In genomic region chr7:1716263-1717094, GRCh38 we compare ENCODE assay signal across 13 cellular contexts. TPM values are rescaled to one million over a fixed set of nuclear protein-coding genes. Genes with fewer than 3 reads are reported as not detected.
DNase-seq lines count a peak whose midpoint lies in the region; ATAC-seq and TF ChIP-seq lines count a peak whose summit lies in the region.
"Had no signal": no experiment of that assay in that cellular context is flagged by ENCODE, and none has a peak within 500 bp of the region (broad histone marks: within the 10 kb centered on the region; RNA-seq: fewer than 3 reads in every experiment).

No MANE protein-coding gene starts in this region.

- no peaks in the 10 kb centered on the region for H3K23me2 ChIP-seq in H9 (ENCODE audit: insufficient read length, low read depth, low read length, poor library complexity, severe bottlenecking)

- H2BK20ac ChIP-seq in H9 (ENCODE audit: low read depth, low read length, poor library complexity, severe bottlenecking), result no peak overlapping the region

- no peak overlapping the region for H2AFZ ChIP-seq in H9 (ENCODE audit: low read length)

- H3K4me1 ChIP-seq in H9 (ENCODE audit: insufficient read depth, low read length) (peaks cover 8% of the 10 kb centered on the region; the same call in 1 of the 2 replicates), foreskin keratinocyte (no peaks in the 10 kb centered on the region), colonic mucosa (no peaks in the 10 kb centered on the region)

- no peak overlapping the region for H2AK5ac ChIP-seq in H9 (ENCODE audit: insufficient read length, low read length)

- H3K4me3 Mint-ChIP-seq in H9 (no peak overlapping the region; a peak in 1 of 5 replicates), T-helper 17 cell (peak overlapping the region; percentile 60)
- H3K4me3 Mint-ChIP-seq in activated naive CD8-positive, alpha-beta T cell treated with anti-CD3 and anti-CD28 coated beads, Interleukin-2, amount 50 U/mL, for 24 hours, result no peak overlapping the region
- H3K4me3 Mint-ChIP-seq: activated CD8-positive, alpha-beta memory T cell treated with anti-CD3 and anti-CD28 coated beads, Interleukin-2, amount 10 ng/mL, durations not matched to agents 7 days and 5 days had no signal

- no peak overlapping the region for H3T11ph ChIP-seq in H9 (ENCODE audit: low read length)

- H3K9me3 Mint-ChIP-seq in H9, result no peaks in the 10 kb centered on the region
- no peaks in the 10 kb centered on the region for H3K9me3 Mint-ChIP-seq in activated naive CD8-positive, alpha-beta T cell treated with anti-CD3 and anti-CD28 coated beads, Interleukin-2, amount 50 U/mL, for 24 hours

- H3K4me1 Mint-ChIP-seq in H9 (peaks cover 30 to 64% of the 10 kb centered on the region in 2 experiments), T-helper 17 cell (peaks cover 9% of the 10 kb centered on the region)
- no peaks in the 10 kb centered on the region for H3K4me1 Mint-ChIP-seq in activated naive CD8-positive, alpha-beta T cell treated with anti-CD3 and anti-CD28 coated beads, Interleukin-2, amount 50 U/mL, for 24 hours
- H3K4me1 Mint-ChIP-seq: activated CD8-positive, alpha-beta memory T cell treated with anti-CD3 and anti-CD28 coated beads, Interleukin-2, amount 10 ng/mL, durations not matched to agents 7 days and 5 days had no signal

- H2BK5ac ChIP-seq in H9 (ENCODE audit: insufficient read length, low read length), result no peak overlapping the region

- ATAC-seq in T-helper 17 cell (peak; percentile 27), foreskin keratinocyte (peak; percentile 67), GM19452 (IDR thresholded peaks at IDR 0.05; ENCODE audit: unreplicated experiment) (no peak), GM19395 (IDR thresholded peaks at IDR 0.05; ENCODE audit: unreplicated experiment) (no peak)
- ATAC-seq in activated naive CD8-positive, alpha-beta T cell treated with anti-CD3 and anti-CD28 coated beads, Interleukin-2, amount 50 U/mL, for 24 hours, result no peak
- ATAC-seq: activated CD8-positive, alpha-beta memory T cell treated with anti-CD3 and anti-CD28 coated beads, Interleukin-2, amount 10 ng/mL, durations not matched to agents 7 days and 5 days had no signal

- no peaks in the 10 kb centered on the region for H3K79me1 ChIP-seq in H9 (ENCODE audit: insufficient read depth, low read depth, low read length, poor library complexity, severe bottlenecking)

- H3K27me3 Mint-ChIP-seq in H9 (ENCODE audit: low read depth) (peaks cover 4% of the 10 kb centered on the region), T-helper 17 cell (peaks cover 28% of the 10 kb centered on the region)
- H3K27me3 Mint-ChIP-seq in activated naive CD8-positive, alpha-beta T cell treated with anti-CD3 and anti-CD28 coated beads, Interleukin-2, amount 50 U/mL, for 24 hours, result peaks cover 4% of the 10 kb centered on the region
- H3K27me3 Mint-ChIP-seq: activated CD8-positive, alpha-beta memory T cell treated with anti-CD3 and anti-CD28 coated beads, Interleukin-2, amount 10 ng/mL, durations not matched to agents 7 days and 5 days had no signal

- no peak overlapping the region for H4K91ac ChIP-seq in H9 (ENCODE audit: insufficient read length, low read depth, low read length)

- no peak overlapping the region for H3K9ac ChIP-seq in H9 (ENCODE audit: extremely low read depth, insufficient read length, low read length)
- no peak overlapping the region for H3K9ac ChIP-seq in colonic mucosa (ENCODE audit: low read depth in 2 of 2, low read length in 2 of 2)

- H3K18ac ChIP-seq in H9 (ENCODE audit: insufficient read length, low read depth, low read length), result no peak overlapping the region

- H3K9me3 ChIP-seq in H9 (ENCODE audit: control insufficient read depth, low read depth, low read length) (no peaks in the 10 kb centered on the region), T-helper 17 cell (ENCODE audit: control insufficient read depth, low read length, poor library complexity, severe bottlenecking) (no peaks in the 10 kb centered on the region), colonic mucosa (no peaks in the 10 kb centered on the region)

- no peaks in the 10 kb centered on the region for H3K36me3 Mint-ChIP-seq in H9 (ENCODE audit: insufficient read depth in 1 of 3, low read depth in 3 of 3)
- H3K36me3 Mint-ChIP-seq in T-helper 17 cell (ENCODE audit: low read depth), result peaks cover 4% of the 10 kb centered on the region
- H3K36me3 Mint-ChIP-seq in activated naive CD8-positive, alpha-beta T cell treated with anti-CD3 and anti-CD28 coated beads, Interleukin-2, amount 50 U/mL, for 24 hours (ENCODE audit: low read depth), result no peaks in the 10 kb centered on the region
- H3K36me3 Mint-ChIP-seq: activated CD8-positive, alpha-beta memory T cell treated with anti-CD3 and anti-CD28 coated beads, Interleukin-2, amount 10 ng/mL, durations not matched to agents 7 days and 5 days had no signal

- no peak overlapping the region for H2BK15ac ChIP-seq in H9 (ENCODE audit: low read depth, low read length)

- intact Hi-C loops in colonic mucosa (cut with DNase I), result no loop called here

- peak overlapping the region in 2 of 3 experiments; percentile 44 to 72; a peak in 2 of 7 replicates for H3K27ac Mint-ChIP-seq in H9
- peak overlapping the region; percentile 39 for H3K27ac Mint-ChIP-seq in T-helper 17 cell
- H3K27ac Mint-ChIP-seq in activated naive CD8-positive, alpha-beta T cell treated with anti-CD3 and anti-CD28 coated beads, Interleukin-2, amount 50 U/mL, for 24 hours, result no peak overlapping the region
- H3K27ac Mint-ChIP-seq: activated CD8-positive, alpha-beta memory T cell treated with anti-CD3 and anti-CD28 coated beads, Interleukin-2, amount 10 ng/mL, durations not matched to agents 7 days and 5 days had no signal

- no peak overlapping the region for H2BK12ac ChIP-seq in H9 (ENCODE audit: insufficient read length, low read depth, low read length)

- no peak overlapping the region for H3K27ac ChIP-seq in H9 (ENCODE audit: insufficient read length, low read depth, low read length)
- H3K27ac ChIP-seq in foreskin keratinocyte, result no peak overlapping the region
- H3K27ac ChIP-seq in colonic mucosa, result no peak overlapping the region
- H3K27ac ChIP-seq: SK-N-MC had no signal

- H3K4ac ChIP-seq in H9 (ENCODE audit: low read depth, low read length), result no peak overlapping the region

- no peaks in the 10 kb centered on the region for H3K79me2 ChIP-seq in H9 (ENCODE audit: insufficient read depth, low read length)

- H4K5ac ChIP-seq in H9 (ENCODE audit: insufficient read length, low read depth, low read length), result no peak overlapping the region

- peaks cover 3% of the 10 kb centered on the region for H4K20me1 ChIP-seq in H9 (ENCODE audit: control insufficient read depth, insufficient read depth, insufficient read length)

- DNase-seq in COLO668 (lab: John Stamatoyannopoulos, UW; ENCODE audit: unreplicated experiment) (peak; percentile 56), H9 (no peak), T-helper 17 cell (no peak), foreskin keratinocyte (peak in 1 of 2 donors; percentile 50), colonic mucosa (no peak)
- no peak for DNase-seq in activated naive CD8-positive, alpha-beta T cell treated with anti-CD3 and anti-CD28 coated beads, Interleukin-2, amount 50 U/mL, for 24 hours
- DNase-seq: activated CD8-positive, alpha-beta memory T cell treated with anti-CD3 and anti-CD28 coated beads, Interleukin-2, amount 10 ng/mL, durations not matched to agents 7 days and 5 days; aorta; NCI-H226; occipital lobe had no signal

- H2BK120ac ChIP-seq in H9 (ENCODE audit: low read depth, low read length, poor library complexity, severe bottlenecking), result no peak overlapping the region

- H3K23ac ChIP-seq in H9 (ENCODE audit: insufficient read length, low read depth, low read length), result no peak overlapping the region

- H3K27me3 ChIP-seq in H9 (ENCODE audit: insufficient read depth, low read length) (no peaks in the 10 kb centered on the region), foreskin keratinocyte (peaks cover 12% of the 10 kb centered on the region), colonic mucosa (no peaks in the 10 kb centered on the region)

- H3K4me3 ChIP-seq in colonic mucosa, result no peak overlapping the region
- H3K4me3 ChIP-seq: SK-N-MC had no signal

- no CpG with 5 or more reads among the region's 20 CpGs for WGBS in H9 (ENCODE audit: extremely low coverage, insufficient read length, low lambda C conversion rate)

- no peak overlapping the region for H3K4me2 ChIP-seq in H9 (ENCODE audit: insufficient read depth, insufficient read length, low read length)

- H4K8ac ChIP-seq in H9 (replicated peaks; ENCODE audit: insufficient read length, low read depth, low read length), result no peak overlapping the region

- H3K14ac ChIP-seq in H9 (ENCODE audit: insufficient read depth, low read length), result no peak overlapping the region; the same call in 1 of the 2 replicates

- no peak overlapping the region for H3K56ac ChIP-seq in H9 (ENCODE audit: insufficient read length, low read depth, low read length)

- H3K36me3 ChIP-seq in colonic mucosa, result no peaks in the 10 kb centered on the region

- TF ChIP-seq CTCF in H9 (conservative IDR thresholded peaks at IDR 0.05) (no peak), foreskin keratinocyte (conservative IDR thresholded peaks at IDR 0.05) (no peak), colonic mucosa (IDR thresholded peaks at IDR 0.05) (no peak)

RNA-seq across cellular contexts. Expression of gene ELFN1, which starts 46.4 kb away (rescaled TPM):
- 3.7 and 4.0 TPM in 2 replicates for total RNA-seq in H9 (2021)
- not detected for total RNA-seq in T-helper 17 cell
- 0.10 TPM in 1 of 2 replicates, not detected in the other for total RNA-seq in foreskin keratinocyte
- 0.02 and 0.06 TPM in 2 replicates for polyA plus RNA-seq in foreskin keratinocyte
- total RNA-seq in colonic mucosa, result under 1 TPM; 0.12 to 0.40 TPM
- total RNA-seq: activated CD8-positive, alpha-beta memory T cell treated with anti-CD3 and anti-CD28 coated beads, Interleukin-2, amount 10 ng/mL, durations not matched to agents 7 days and 5 days had no signal

Comparison
In these comparisons a context has a peak if more than half of its experiments do, and no peak if none do; other contexts are left out.
1. ATAC-seq: peak in T-helper 17 cell (single experiment) and foreskin keratinocyte (single experiment); none in activated naive CD8-positive, alpha-beta T cell treated with anti-CD3 and anti-CD28 coated beads, Interleukin-2, amount 50 U/mL, for 24 hours (single experiment), GM19452 (single experiment) and GM19395 (single experiment).